Comparison of ENCODE assay signal across 21 cellular contexts in the genomic region with DNA sequence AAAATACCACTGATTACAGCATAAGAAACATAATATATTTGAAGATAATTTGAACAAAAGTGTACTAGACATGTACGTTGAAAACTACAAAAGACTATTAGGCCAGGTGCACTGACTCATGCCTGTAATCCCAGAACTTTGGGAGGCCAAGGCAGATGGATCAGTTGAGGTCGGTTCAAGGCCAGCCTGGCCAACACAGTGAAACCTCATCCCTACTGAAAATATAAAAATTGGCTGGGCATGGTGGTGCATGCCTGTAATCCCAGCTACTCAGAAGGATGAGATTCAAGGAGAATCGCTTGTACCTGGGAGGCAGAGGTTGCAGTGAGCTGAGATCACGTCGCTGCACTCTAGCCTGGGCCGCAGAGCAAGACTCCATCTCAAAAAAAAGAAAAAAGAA. TPM values are rescaled to one million over a fixed set of nuclear protein-coding genes. Genes with fewer than 3 reads are reported as not detected.
A peak's percentile ranks its signal among the peaks of the same experiment; 100 is the strongest.
DNase-seq lines count a peak whose midpoint lies in the region; ATAC-seq, FAIRE-seq and TF ChIP-seq lines count a peak whose summit lies in the region.
"Had no signal": no experiment of that assay in that cellular context is flagged by ENCODE, and none has a peak within 500 bp of the region (broad histone marks: within the 10 kb centered on the region; RNA-seq: fewer than 3 reads in every experiment).

No MANE protein-coding gene starts in this region.

- TF ChIP-seq RAD21 in HepG2 (CRISPR knock-in tag; IDR thresholded peaks at IDR 0.05), result no peak

- no peaks in the 10 kb centered on the region for H3F3A ChIP-seq in smooth muscle cell (ENCODE audit: low read depth)

- no peak for TF ChIP-seq POLR2A in HepG2 (IDR thresholded peaks at IDR 0.05; ENCODE audit: insufficient read depth in 1 of 2, low read depth in 2 of 2, low read length in 2 of 2)
- TF ChIP-seq POLR2A in right lobe of liver (IDR thresholded peaks at IDR 0.05), result no peak

- H3K9me3 ChIP-seq in HepG2 (ENCODE audit: low read length), result no peaks in the 10 kb centered on the region
- H3K9me3 ChIP-seq in right lobe of liver, result no peaks in the 10 kb centered on the region
- no peaks in the 10 kb centered on the region for H3K9me3 ChIP-seq in smooth muscle cell (replicated peaks; ENCODE audit: low read depth)
- H3K9me3 ChIP-seq: Caco-2, HAP-1 had no signal

- H4K20me1 ChIP-seq in HepG2 (ENCODE audit: insufficient read depth, low read length), result no peaks in the 10 kb centered on the region
- no peaks in the 10 kb centered on the region for H4K20me1 ChIP-seq in smooth muscle cell (ENCODE audit: low read depth)
- H4K20me1 ChIP-seq: BLaER1 had no signal

- H3K79me2 ChIP-seq in HepG2 (ENCODE audit: insufficient read depth, low read length) (no peaks in the 10 kb centered on the region), smooth muscle cell (ENCODE audit: low read depth) (no peaks in the 10 kb centered on the region)

- no peaks in the 10 kb centered on the region for H3K27me3 ChIP-seq in HepG2 (ENCODE audit: control insufficient read depth in 1 of 2, insufficient read depth in 2 of 2, low read length in 2 of 2)
- no peaks in the 10 kb centered on the region for H3K27me3 ChIP-seq in right lobe of liver
- no peaks in the 10 kb centered on the region for H3K27me3 ChIP-seq in smooth muscle cell (ENCODE audit: low read depth)
- H3K27me3 ChIP-seq: BLaER1 had no signal

- H3K4me2 ChIP-seq in HepG2 (ENCODE audit: low read depth, low read length) (0 out of 2 replicates have a peak overlapping the region, but pooled peaks have one; percentile 8), smooth muscle cell (no peak overlapping the region)
- H3K4me2 ChIP-seq: BLaER1 had no signal

- H3K4me1 ChIP-seq in HepG2 (ENCODE audit: insufficient read depth, low read length) (peaks cover 49% of the 10 kb centered on the region), right lobe of liver (peaks cover 0 to 2% (median 0%) of the 10 kb centered on the region in 4 donors), smooth muscle cell (ENCODE audit: low read depth) (no peaks in the 10 kb centered on the region)
- H3K4me1 ChIP-seq: BLaER1, HAP-1 had no signal

- H3K36me3 ChIP-seq in HepG2 (replicated peaks in 1 of 2; ENCODE audit: control insufficient read depth in 1 of 2, insufficient read depth in 2 of 2, low read length in 2 of 2), result no peaks in the 10 kb centered on the region
- H3K36me3 ChIP-seq in right lobe of liver, result no peaks in the 10 kb centered on the region
- no peaks in the 10 kb centered on the region for H3K36me3 ChIP-seq in smooth muscle cell (ENCODE audit: low read depth)
- H3K36me3 ChIP-seq: BLaER1, HAP-1 had no signal

- POLR2A ChIA-PET in HepG2 (lab: Yijun Ruan, JAX), result interaction anchor here (1.3 to 2.0 kb wide), 3 partner anchors 12 to 162 kb away, joined by 5 to 6 read pairs (median 6); no protein-coding TSS in a partner anchor

- no TSS peak for BruUV-seq in HepG2 (replicated peaks; lab: Mats Ljungman, UMichigan)

- ATAC-seq in HepG2, result no peak
- ATAC-seq in right lobe of liver, result no peak
- ATAC-seq in GM19395 (IDR thresholded peaks at IDR 0.05; ENCODE audit: unreplicated experiment), result no peak
- ATAC-seq: CD8-positive, alpha-beta T cell had no signal

- intact Hi-C loops in HepG2 (cut with micrococcal nuclease; ENCODE audit: unreplicated experiment), result no loop called here
- intact Hi-C loops in right lobe of liver (cut with DNase I), result no loop called here

- TF ChIP-seq EP300 in HepG2 (IDR thresholded peaks at IDR 0.05; ENCODE audit: low read depth in 2 of 2, low read length in 2 of 2) (no peak), HepG2 (CRISPR knock-in tag; IDR thresholded peaks at IDR 0.05; ENCODE audit: borderline replicate concordance) (no peak)

- DNase-seq in HepG2 (ENCODE audit: low spot score) (peak; percentile 41), right lobe of liver (no peak), NCI-H2196 treated with DMSO at 0.1 percent for 48 hours (lab: John Stamatoyannopoulos, UW; ENCODE audit: unreplicated experiment) (peak; percentile 15), smooth muscle cell (lab: John Stamatoyannopoulos, UW; ENCODE audit: unreplicated experiment) (no peak), NCI-H1417 (lab: John Stamatoyannopoulos, UW) (no peak)
- DNase-seq: 8988T; Caco-2; CD4-positive, CD25-positive, alpha-beta regulatory T cell; CD8-positive, alpha-beta T cell; DMS153; DMS79 treated with DMSO at 0.1 percent for 48 hours; GF-D8; GOT3; HFFc6 had no signal

- H2AFZ ChIP-seq in HepG2 (ENCODE audit: low read length) (no peak overlapping the region), smooth muscle cell (ENCODE audit: low read depth) (no peak overlapping the region)

- FAIRE-seq in HepG2 (lab: Jason Lieb, UNC), result peak; percentile 76
- FAIRE-seq: GM12891, GM18507, H54 had no signal

- H3K4me3 ChIP-seq in HepG2 (replicated peaks in 1 of 3; ENCODE audit: insufficient read depth in 1 of 3, low read depth in 2 of 3, low read length in 3 of 3) (no peak overlapping the region), right lobe of liver (no peak overlapping the region), smooth muscle cell (no peak overlapping the region)
- H3K4me3 ChIP-seq: BLaER1, HAP-1 had no signal

- peak overlapping the region; percentile 39 for H3K27ac ChIP-seq in HepG2 (ENCODE audit: extremely low read length, insufficient read depth, low read length)
- H3K27ac ChIP-seq in right lobe of liver, result no peak overlapping the region
- peak overlapping the region; percentile 57 for H3K27ac ChIP-seq in smooth muscle cell (ENCODE audit: low read depth)
- H3K27ac ChIP-seq: BLaER1, C4-2B had no signal

- TF ChIP-seq CTCF in HepG2 (CRISPR knock-in tag; IDR thresholded peaks at IDR 0.05) (no peak), right lobe of liver (IDR thresholded peaks at IDR 0.05) (no peak), smooth muscle cell (IDR thresholded peaks at IDR 0.05; ENCODE audit: borderline replicate concordance, insufficient read depth, poor library complexity, severe bottlenecking) (no peak)

- CTCF ChIA-PET in HepG2 (lab: Yijun Ruan, JAX; ENCODE audit: low intra/inter-chr PET ratio, low total read pairs), result no interaction called here

- H3K9ac ChIP-seq in HepG2 (ENCODE audit: insufficient read depth, low read depth, low read length) (no peak overlapping the region), smooth muscle cell (ENCODE audit: low read depth) (no peak overlapping the region)
- H3K9ac ChIP-seq: BLaER1 had no signal

- 74% methylated on average over 6 of the region's 6 CpGs for WGBS in HepG2 (ENCODE audit: low lambda C conversion rate)
- 85% methylated on average over 2 of the region's 6 CpGs for WGBS in right lobe of liver (ENCODE audit: insufficient coverage, low coverage, low lambda C conversion rate, missing lambda C conversion rate)
- WGBS in smooth muscle cell (ENCODE audit: low lambda C conversion rate), result 89% methylated on average over 6 of the region's 6 CpGs

- in situ Hi-C loops in HepG2 (cut with HindIII; ENCODE audit: extremely low pct_ligation_motif_present, low pct_unique_long_range_greater_than_20kb), result no loop called here

TF ChIP-seq in HepG2, 621 proteins besides CTCF, POLR2A, EP300 and RAD21 (continues in another document):
- TF ChIP-seq GPN1 (CRISPR knock-in tag; IDR thresholded peaks at IDR 0.05; ENCODE audit: borderline replicate concordance) (no peak), NCOA2 (CRISPR knock-in tag; IDR thresholded peaks at IDR 0.05) (no peak), ZNF12 (CRISPR knock-in tag; IDR thresholded peaks at IDR 0.05) (no peak), HOXD1 (CRISPR knock-in tag; IDR thresholded peaks at IDR 0.05) (no peak), ZBTB20 (CRISPR knock-in tag; IDR thresholded peaks at IDR 0.05; ENCODE audit: borderline replicate concordance, low read depth) (no peak)

RNA-seq across cellular contexts. Expression of gene FNDC3B, which starts 36.2 kb away (rescaled TPM):
- 103 and 110 TPM in 2 replicates for total RNA-seq in HepG2 (2016; rRNA removed; fragmentation: Illumina TruSeq; extraction: Trizol)
- total RNA-seq in HepG2 (2016; cell fraction: cytosol; rRNA removed; fragmentation: Illumina TruSeq; extraction: Trizol; ENCODE audit: low read depth), result 133 and 147 TPM in 2 replicates
- 93.9 TPM in 2 replicates for total RNA-seq in HepG2 (2016; cell fraction: insoluble cytoplasmic fraction; rRNA removed; fragmentation: Illumina TruSeq; extraction: Trizol)
- 73.4 and 76.7 TPM in 2 replicates for total RNA-seq in HepG2 (2016; cell fraction: membrane; rRNA removed; fragmentation: Illumina TruSeq; extraction: Trizol)
- 222 and 239 TPM in 2 replicates for total RNA-seq in HepG2 (2016; cell fraction: nucleus; rRNA removed; fragmentation: Illumina TruSeq; extraction: Trizol)
- 74.8 and 82.8 TPM in 2 replicates for polyA plus RNA-seq in HepG2 (2011; rRNA removed)
- polyA plus RNA-seq in HepG2 (2011; cell fraction: cytosol; rRNA removed), result 26.6 and 44.0 TPM in 2 replicates
- polyA plus RNA-seq in HepG2 (2011; cell fraction: nucleus; rRNA removed), result 159 and 177 TPM in 2 replicates
- polyA plus RNA-seq in HepG2 (2012), result 100 and 116 TPM in 2 replicates
- polyA plus RNA-seq in HepG2 (2016; cell fraction: cytosol; fragmentation: Illumina TruSeq; extraction: Trizol; ENCODE audit: low read depth), result 18.9 and 23.3 TPM in 2 replicates
- polyA plus RNA-seq in HepG2 (2016; cell fraction: insoluble cytoplasmic fraction; fragmentation: Illumina TruSeq; extraction: Trizol; ENCODE audit: low read depth), result 71.0 and 74.2 TPM in 2 replicates
- 23.8 and 25.2 TPM in 2 replicates for polyA plus RNA-seq in HepG2 (2016; cell fraction: membrane; fragmentation: Illumina TruSeq; extraction: Trizol; ENCODE audit: low read depth)
- 67.2 and 72.5 TPM in 2 replicates for polyA plus RNA-seq in HepG2 (2016; cell fraction: nucleus; fragmentation: Illumina TruSeq; extraction: Trizol; ENCODE audit: insufficient read depth, low read depth)
- polyA minus RNA-seq in HepG2 (2011; rRNA and poly(A)+ RNA removed; ENCODE audit: low replicate concordance), result 83.1 and 705 TPM in 2 replicates
- polyA minus RNA-seq in HepG2 (2011; cell fraction: cytosol; rRNA and poly(A)+ RNA removed), result 129 and 146 TPM in 2 replicates
- polyA minus RNA-seq in HepG2 (2011; cell fraction: nucleus; rRNA and poly(A)+ RNA removed), result 1,231 and 1,245 TPM in 2 replicates
- total RNA-seq in right lobe of liver, result 100 to 1,000 TPM in 1 of 6 experiments, 10 to 100 TPM in 5; 40.2 to 184 (median 63.5) TPM
- 265 and 294 TPM in 2 replicates for total RNA-seq in smooth muscle cell
- polyA plus RNA-seq in smooth muscle cell, result 149 and 161 TPM in 2 replicates

Comparison
In these comparisons a context has a peak if more than half of its experiments do, and no peak if none do; other contexts are left out.
1. DNase-seq: peak in HepG2 (single experiment) and NCI-H2196 treated with DMSO at 0.1 percent for 48 hours (single experiment); none in right lobe of liver (0 of 3), smooth muscle cell (single experiment) and NCI-H1417 (0 of 3).
2. H3K27ac ChIP-seq: peak in HepG2 (single experiment) and smooth muscle cell (single experiment); none in right lobe of liver (0 of 3).